ENCODE assay signal across 23 cellular contexts in genomic region chr3:177665122-177665808, GRCh38.
DNase-seq lines count a peak whose midpoint lies in the region; ATAC-seq and TF ChIP-seq lines count a peak whose summit lies in the region.
"Had no signal": no experiment of that assay in that cellular context is flagged by ENCODE, and none has a peak within 500 bp of the region (broad histone marks: within the 10 kb centered on the region; RNA-seq: fewer than 3 reads in every experiment).

No MANE protein-coding gene starts in this region.

- POLR2A ChIA-PET in AG04449 (lab: Yijun Ruan, JAX), result no interaction called here

- H3K36me3 Mint-ChIP-seq in HFFc6 (ENCODE audit: low read depth), result peaks cover 4% of the 10 kb centered on the region; the same call in 1 of the 2 replicates
- H3K36me3 Mint-ChIP-seq in memory B cell, result no peaks in the 10 kb centered on the region
- H3K36me3 Mint-ChIP-seq in progenitor cell of endocrine pancreas (ENCODE audit: insufficient read depth), result no peaks in the 10 kb centered on the region
- H3K36me3 Mint-ChIP-seq: CD14-positive monocyte had no signal

- H3K4me3 ChIP-seq in AG04449 (ENCODE audit: low read depth, low read length) (no peak overlapping the region), choroid plexus epithelial cell (ENCODE audit: low read depth, low read length) (no peak overlapping the region)
- H3K4me3 ChIP-seq: vagina had no signal

- H3K4me1 Mint-ChIP-seq in HFFc6 (ENCODE audit: low read depth) (peaks cover 9% of the 10 kb centered on the region), memory B cell (no peaks in the 10 kb centered on the region), progenitor cell of endocrine pancreas (ENCODE audit: low read depth) (peaks cover 10% of the 10 kb centered on the region)
- H3K4me1 Mint-ChIP-seq: activated naive CD8-positive, alpha-beta T cell treated with anti-CD3 and anti-CD28 coated beads, Interleukin-2, amount 50 U/mL, for 24 hours; H9 had no signal

- H3K9me3 Mint-ChIP-seq in HFFc6, result peaks cover 13% of the 10 kb centered on the region; the same call in 1 of the 2 replicates
- H3K9me3 Mint-ChIP-seq in memory B cell, result no peaks in the 10 kb centered on the region
- peaks cover 20% of the 10 kb centered on the region for H3K9me3 Mint-ChIP-seq in progenitor cell of endocrine pancreas (ENCODE audit: low read depth)
- H3K9me3 Mint-ChIP-seq: activated naive CD8-positive, alpha-beta T cell treated with anti-CD3 and anti-CD28 coated beads, Interleukin-2, amount 50 U/mL, for 24 hours had no signal

- TF ChIP-seq CTCF in AG04449 (IDR thresholded peaks at IDR 0.05; ENCODE audit: insufficient read depth, low read length, missing control alignments) (no peak), HFFc6 (IDR thresholded peaks at IDR 0.05) (no peak), choroid plexus epithelial cell (conservative IDR thresholded peaks at IDR 0.05; ENCODE audit: low read depth, low read length) (no peak), progenitor cell of endocrine pancreas (IDR thresholded peaks at IDR 0.05; ENCODE audit: unreplicated experiment) (no peak)

- DNase-seq in AG04449 (ENCODE audit: low read depth, low spot score), result peak; percentile 45
- peak; percentile 19 for DNase-seq in HFFc6
- DNase-seq in choroid plexus epithelial cell (ENCODE audit: low read depth), result peak; percentile 96
- DNase-seq in memory B cell (ENCODE audit: low spot score in 2 of 2), result no peak
- DNase-seq in COLO668 (lab: John Stamatoyannopoulos, UW; ENCODE audit: unreplicated experiment), result no peak
- DNase-seq in HuH-7 (ENCODE audit: low spot score), result no peak
- no peak for DNase-seq in progenitor cell of endocrine pancreas (ENCODE audit: low spot score, unreplicated experiment)
- DNase-seq: activated CD4-positive, alpha-beta T cell treated with anti-CD3 and anti-CD28 coated beads, Interleukin-2, amount 50 U/mL, for 4 hours; activated CD8-positive, alpha-beta memory T cell treated with anti-CD3 and anti-CD28 coated beads, Interleukin-2, amount 50 U/mL, for 48 hours; activated naive CD8-positive, alpha-beta T cell treated with anti-CD3 and anti-CD28 coated beads, Interleukin-2, amount 50 U/mL, for 24 hours; DMS 273 treated with DMSO at 0.1 percent for 48 hours; erythroblast; GF-D8; H9; NCI-H1092; NCI-H2029 treated with DMSO at 0.1 percent for 48 hours; PC-3; stimulated activated CD4-positive, alpha-beta T cell treated with anti-CD3 and anti-CD28 coated beads, Interleukin-12 subunit alpha, Interleukin-12 subunit beta, amount 100 ng/mL, for 4 hours; WERI-Rb-1 had no signal

- H3K4me3 Mint-ChIP-seq in HFFc6 (no peak overlapping the region), memory B cell (no peak overlapping the region), progenitor cell of endocrine pancreas (ENCODE audit: low read depth) (no peak overlapping the region)
- H3K4me3 Mint-ChIP-seq: activated naive CD8-positive, alpha-beta T cell treated with anti-CD3 and anti-CD28 coated beads, Interleukin-2, amount 50 U/mL, for 24 hours; CD14-positive monocyte; H9 had no signal

- H3K27me3 Mint-ChIP-seq in HFFc6 (ENCODE audit: insufficient read depth) (peaks cover 3% of the 10 kb centered on the region), memory B cell (no peaks in the 10 kb centered on the region), progenitor cell of endocrine pancreas (no peaks in the 10 kb centered on the region)
- H3K27me3 Mint-ChIP-seq: activated naive CD8-positive, alpha-beta T cell treated with anti-CD3 and anti-CD28 coated beads, Interleukin-2, amount 50 U/mL, for 24 hours had no signal

- ATAC-seq in memory B cell (ENCODE audit: low read depth) (no peak), GM21528 (IDR thresholded peaks at IDR 0.05; ENCODE audit: low FRiP score, unreplicated experiment) (no peak)
- ATAC-seq: activated naive CD8-positive, alpha-beta T cell treated with anti-CD3 and anti-CD28 coated beads, Interleukin-2, amount 50 U/mL, for 24 hours; left lobe of liver; PC-3 had no signal

- H3K27ac Mint-ChIP-seq in HFFc6 (no peak overlapping the region), memory B cell (peak overlapping the region; percentile 70), progenitor cell of endocrine pancreas (no peak overlapping the region)
- H3K27ac Mint-ChIP-seq: activated naive CD8-positive, alpha-beta T cell treated with anti-CD3 and anti-CD28 coated beads, Interleukin-2, amount 50 U/mL, for 24 hours; CD14-positive monocyte; H9 had no signal

- CTCF ChIA-PET in AG04449 (lab: Yijun Ruan, JAX), result no interaction called here

Comparison
In these comparisons a context has a peak if more than half of its experiments do, and no peak if none do; other contexts are left out.
1. DNase-seq: peak in AG04449 (single experiment), HFFc6 (single experiment) and choroid plexus epithelial cell (single experiment); none in memory B cell (0 of 2), COLO668 (single experiment), HuH-7 (single experiment) and progenitor cell of endocrine pancreas (single experiment).